In genomic region chr9:123011380-123011779, GRCh38 we compare ENCODE assay signal across 21 cellular contexts. TPM values are rescaled to one million over a fixed set of nuclear protein-coding genes. Genes with fewer than 3 reads are reported as not detected.
DNase-seq lines count a peak whose midpoint lies in the region; ATAC-seq, FAIRE-seq and TF ChIP-seq lines count a peak whose summit lies in the region.
"Had no signal": no experiment of that assay in that cellular context is flagged by ENCODE, and none has a peak within 500 bp of the region (broad histone marks: within the 10 kb centered on the region; RNA-seq: fewer than 3 reads in every experiment).

No MANE protein-coding gene starts in this region.

- peak overlapping the region; percentile 11 for H3K27ac ChIP-seq in HepG2 (ENCODE audit: extremely low read length, insufficient read depth, low read length)
- H3K27ac ChIP-seq in osteoblast (ENCODE audit: low read depth, low read length), result peak overlapping the region; percentile 35
- H3K27ac ChIP-seq in upper lobe of left lung, result peak overlapping the region in 3 of 4 donors; percentile 18 to 59 (median 45)
- H3K27ac ChIP-seq: 22Rv1, A549, C4-2B had no signal

- CTCF ChIA-PET in HepG2 (lab: Yijun Ruan, JAX; ENCODE audit: low intra/inter-chr PET ratio, low total read pairs), result no interaction called here

- TF ChIP-seq EP300 in HepG2 (IDR thresholded peaks at IDR 0.05; ENCODE audit: low read depth in 2 of 2, low read length in 2 of 2) (no peak), HepG2 (CRISPR knock-in tag; IDR thresholded peaks at IDR 0.05; ENCODE audit: borderline replicate concordance) (no peak), upper lobe of left lung (IDR thresholded peaks at IDR 0.05) (no peak)

- peaks cover 2 to 24% of the 10 kb centered on the region in 2 experiments; a peak in 4 of 5 replicates for H3K36me3 ChIP-seq in HepG2 (replicated peaks in 1 of 2; ENCODE audit: control insufficient read depth in 1 of 2, insufficient read depth in 2 of 2, low read length in 2 of 2)
- H3K36me3 ChIP-seq in osteoblast (ENCODE audit: insufficient read depth, low read length), result peaks cover 7% of the 10 kb centered on the region
- peaks cover 9 to 54% (median 12%) of the 10 kb centered on the region in 4 donors for H3K36me3 ChIP-seq in upper lobe of left lung

- no peaks in the 10 kb centered on the region for H3K9me3 ChIP-seq in HepG2 (ENCODE audit: low read length)
- no peaks in the 10 kb centered on the region for H3K9me3 ChIP-seq in osteoblast (ENCODE audit: low read depth, low read length)
- no peaks in the 10 kb centered on the region for H3K9me3 ChIP-seq in upper lobe of left lung
- H3K9me3 ChIP-seq: A549, Caco-2 had no signal

- no peak for TF ChIP-seq RAD21 in HepG2 (CRISPR knock-in tag; IDR thresholded peaks at IDR 0.05)

- no peaks in the 10 kb centered on the region for H3K79me2 ChIP-seq in HepG2 (ENCODE audit: insufficient read depth, low read length)
- no peaks in the 10 kb centered on the region for H3K79me2 ChIP-seq in osteoblast (ENCODE audit: insufficient read depth, low read length)

- no peak for TF ChIP-seq POLR2A in HepG2 (IDR thresholded peaks at IDR 0.05; ENCODE audit: insufficient read depth in 1 of 2, low read depth in 2 of 2, low read length in 2 of 2)
- no peak for TF ChIP-seq POLR2A in upper lobe of left lung (IDR thresholded peaks at IDR 0.05)

- H3K4me3 ChIP-seq in HepG2 (replicated peaks in 1 of 3; ENCODE audit: insufficient read depth in 1 of 3, low read depth in 2 of 3, low read length in 3 of 3) (no peak overlapping the region), osteoblast (ENCODE audit: insufficient read depth, low read length) (no peak overlapping the region), upper lobe of left lung (no peak overlapping the region)
- H3K4me3 ChIP-seq: A549, GM23338 had no signal

- H3K4me1 ChIP-seq in HepG2 (ENCODE audit: insufficient read depth, low read length) (peaks cover 54% of the 10 kb centered on the region), osteoblast (ENCODE audit: insufficient read depth, low read length) (peaks cover 13% of the 10 kb centered on the region), upper lobe of left lung (peaks cover 0 to 15% (median 5%) of the 10 kb centered on the region in 4 donors)
- H3K4me1 ChIP-seq: Caco-2 had no signal

- POLR2A ChIA-PET in HepG2 (lab: Yijun Ruan, JAX), result no interaction called here

- H3K27me3 ChIP-seq in HepG2 (ENCODE audit: control insufficient read depth in 1 of 2, insufficient read depth in 2 of 2, low read length in 2 of 2) (no peaks in the 10 kb centered on the region), osteoblast (ENCODE audit: insufficient read depth, low read length) (no peaks in the 10 kb centered on the region), upper lobe of left lung (no peaks in the 10 kb centered on the region)

- TF ChIP-seq CTCF in HepG2 (CRISPR knock-in tag; IDR thresholded peaks at IDR 0.05) (no peak), osteoblast (IDR thresholded peaks at IDR 0.05; ENCODE audit: extremely low read depth, low read depth, low read length) (no peak), upper lobe of left lung (IDR thresholded peaks at IDR 0.05) (no peak)

- no peak overlapping the region for H2AFZ ChIP-seq in HepG2 (ENCODE audit: low read length)
- H2AFZ ChIP-seq in osteoblast (ENCODE audit: low read length), result no peak overlapping the region
- H2AFZ ChIP-seq: GM23338 had no signal

- 95% methylated on average over 3 of the region's 3 CpGs for WGBS in HepG2 (ENCODE audit: low lambda C conversion rate)
- 85 to 94% methylated on average over 3 of the region's 3 CpGs for WGBS in upper lobe of left lung, 2 donors

- H4K20me1 ChIP-seq in HepG2 (ENCODE audit: insufficient read depth, low read length) (no peaks in the 10 kb centered on the region), osteoblast (ENCODE audit: insufficient read depth, low read length) (no peaks in the 10 kb centered on the region)

- no TSS peak for BruUV-seq in HepG2 (replicated peaks; lab: Mats Ljungman, UMichigan)

- DNase-seq in GM19239 (ENCODE audit: insufficient read length, low spot score) (no peak), HepG2 (ENCODE audit: low spot score) (no peak), osteoblast (ENCODE audit: insufficient read length, low spot score, missing footprints) (no peak), upper lobe of left lung (no peak), NCI-H446 (lab: John Stamatoyannopoulos, UW) (no peak), NAMALWA (ENCODE audit: low spot score) (no peak)
- DNase-seq in activated CD8-positive, alpha-beta memory T cell treated with anti-CD3 and anti-CD28 coated beads, Interleukin-2, amount 50 U/mL, for 48 hours, result no peak
- DNase-seq: AML-193; CD4-positive, alpha-beta T cell; H7; HFFc6 had no signal

- no peak overlapping the region for H3K9ac ChIP-seq in HepG2 (ENCODE audit: insufficient read depth, low read depth, low read length)

- H3K4me2 ChIP-seq in HepG2 (ENCODE audit: low read depth, low read length), result no peak overlapping the region
- no peak overlapping the region for H3K4me2 ChIP-seq in osteoblast (ENCODE audit: insufficient read depth, low read length)
- H3K4me2 ChIP-seq: A549, GM23338 had no signal

- intact Hi-C loops in HepG2 (cut with micrococcal nuclease; ENCODE audit: unreplicated experiment), result no loop called here

- ATAC-seq in HepG2 (no peak), upper lobe of left lung (ENCODE audit: low FRiP score in 2 of 2) (no peak)
- ATAC-seq: A549, GM23338, HCT116 had no signal

- in situ Hi-C loops in HepG2 (cut with HindIII; ENCODE audit: extremely low pct_ligation_motif_present, low pct_unique_long_range_greater_than_20kb), result no loop called here

- FAIRE-seq in GM19239 (lab: Jason Lieb, UNC), result peak; percentile 62
- FAIRE-seq in HepG2 (lab: Jason Lieb, UNC), result no peak
- FAIRE-seq: A549, D721Med, G401.6, GM12891 had no signal

TF ChIP-seq in HepG2, 621 proteins besides CTCF, POLR2A, EP300 and RAD21 (continues in another document):
- no peak for TF ChIP-seq ZNF572 (CRISPR knock-in tag; IDR thresholded peaks at IDR 0.05)
- no peak for TF ChIP-seq ZBTB3 (CRISPR knock-in tag; IDR thresholded peaks at IDR 0.05; ENCODE audit: borderline replicate concordance, low read depth)
- TF ChIP-seq AGO2 (optimal IDR thresholded peaks at IDR 0.05; ENCODE audit: low read depth, low read length), result no peak
- TF ChIP-seq ZNF501 (CRISPR knock-in tag; IDR thresholded peaks at IDR 0.05), result no peak
- TF ChIP-seq AKAP8 (CRISPR knock-in tag; IDR thresholded peaks at IDR 0.05), result no peak
- TF ChIP-seq ZNF691 (CRISPR knock-in tag; IDR thresholded peaks at IDR 0.05; ENCODE audit: borderline replicate concordance, low read depth), result no peak
- no peak for TF ChIP-seq ETV5 (CRISPR knock-in tag; IDR thresholded peaks at IDR 0.05; ENCODE audit: borderline replicate concordance)
- no peak for TF ChIP-seq NCOA2 (CRISPR knock-in tag; IDR thresholded peaks at IDR 0.05)
- no peak for TF ChIP-seq CC2D1A (CRISPR knock-in tag; IDR thresholded peaks at IDR 0.05)
- TF ChIP-seq MYPOP (CRISPR knock-in tag; IDR thresholded peaks at IDR 0.05), result no peak
- no peak for TF ChIP-seq XBP1 (CRISPR knock-in tag; IDR thresholded peaks at IDR 0.05)
- no peak for TF ChIP-seq ZNF33A (CRISPR knock-in tag; IDR thresholded peaks at IDR 0.05; ENCODE audit: borderline replicate concordance)
- no peak for TF ChIP-seq ZNF251 (CRISPR knock-in tag; IDR thresholded peaks at IDR 0.05)

RNA-seq across cellular contexts. Expression of gene GPR21, which starts 22.1 kb away (rescaled TPM):
- total RNA-seq in HepG2 (2016; rRNA removed; fragmentation: Illumina TruSeq; extraction: Trizol) (0.29 TPM in 1 of 2 replicates, not detected in the other), osteoblast (1.4 and 2.7 TPM in 2 replicates), upper lobe of left lung (1 to 10 TPM in 3 of 6 donors, not detected in 3; 1.6 to 3.1 (median 2.1) TPM)
- total RNA-seq in HepG2 (2016; cell fraction: cytosol; rRNA removed; fragmentation: Illumina TruSeq; extraction: Trizol; ENCODE audit: low read depth), result not detected in 2 replicates
- total RNA-seq in HepG2 (2016; cell fraction: insoluble cytoplasmic fraction; rRNA removed; fragmentation: Illumina TruSeq; extraction: Trizol), result 0.41 TPM in 1 of 2 replicates, not detected in the other
- not detected in 2 replicates for total RNA-seq in HepG2 (2016; cell fraction: membrane; rRNA removed; fragmentation: Illumina TruSeq; extraction: Trizol)
- 0.72 and 1.3 TPM in 2 replicates for total RNA-seq in HepG2 (2016; cell fraction: nucleus; rRNA removed; fragmentation: Illumina TruSeq; extraction: Trizol)
- polyA plus RNA-seq in HepG2 (2011; rRNA removed), result 0.18 and 0.32 TPM in 2 replicates
- polyA plus RNA-seq in HepG2 (2011; cell fraction: cytosol; rRNA removed), result not detected in 2 replicates
- polyA plus RNA-seq in HepG2 (2011; cell fraction: nucleus; rRNA removed), result 1.7 TPM in 2 replicates
- 0.13 TPM in 1 of 2 replicates, not detected in the other for polyA plus RNA-seq in HepG2 (2012)
- not detected in 2 replicates for polyA plus RNA-seq in HepG2 (2016; cell fraction: cytosol; fragmentation: Illumina TruSeq; extraction: Trizol; ENCODE audit: low read depth)
- not detected in 2 replicates for polyA plus RNA-seq in HepG2 (2016; cell fraction: insoluble cytoplasmic fraction; fragmentation: Illumina TruSeq; extraction: Trizol; ENCODE audit: low read depth)
- not detected in 2 replicates for polyA plus RNA-seq in HepG2 (2016; cell fraction: membrane; fragmentation: Illumina TruSeq; extraction: Trizol; ENCODE audit: low read depth)
- polyA plus RNA-seq in HepG2 (2016; cell fraction: nucleus; fragmentation: Illumina TruSeq; extraction: Trizol; ENCODE audit: insufficient read depth, low read depth), result not detected in 2 replicates
- polyA minus RNA-seq in HepG2 (2011; rRNA and poly(A)+ RNA removed; ENCODE audit: low replicate concordance), result 14.0 and 21.7 TPM in 2 replicates
- polyA minus RNA-seq in HepG2 (2011; cell fraction: cytosol; rRNA and poly(A)+ RNA removed), result 0.49 TPM in 1 of 2 replicates, not detected in the other
- 30.3 and 35.8 TPM in 2 replicates for polyA minus RNA-seq in HepG2 (2011; cell fraction: nucleus; rRNA and poly(A)+ RNA removed)
- polyA plus RNA-seq: BJ, GM23338 had no signal
